ENCODE assay signal across 1 cellular context in the genomic region with DNA sequence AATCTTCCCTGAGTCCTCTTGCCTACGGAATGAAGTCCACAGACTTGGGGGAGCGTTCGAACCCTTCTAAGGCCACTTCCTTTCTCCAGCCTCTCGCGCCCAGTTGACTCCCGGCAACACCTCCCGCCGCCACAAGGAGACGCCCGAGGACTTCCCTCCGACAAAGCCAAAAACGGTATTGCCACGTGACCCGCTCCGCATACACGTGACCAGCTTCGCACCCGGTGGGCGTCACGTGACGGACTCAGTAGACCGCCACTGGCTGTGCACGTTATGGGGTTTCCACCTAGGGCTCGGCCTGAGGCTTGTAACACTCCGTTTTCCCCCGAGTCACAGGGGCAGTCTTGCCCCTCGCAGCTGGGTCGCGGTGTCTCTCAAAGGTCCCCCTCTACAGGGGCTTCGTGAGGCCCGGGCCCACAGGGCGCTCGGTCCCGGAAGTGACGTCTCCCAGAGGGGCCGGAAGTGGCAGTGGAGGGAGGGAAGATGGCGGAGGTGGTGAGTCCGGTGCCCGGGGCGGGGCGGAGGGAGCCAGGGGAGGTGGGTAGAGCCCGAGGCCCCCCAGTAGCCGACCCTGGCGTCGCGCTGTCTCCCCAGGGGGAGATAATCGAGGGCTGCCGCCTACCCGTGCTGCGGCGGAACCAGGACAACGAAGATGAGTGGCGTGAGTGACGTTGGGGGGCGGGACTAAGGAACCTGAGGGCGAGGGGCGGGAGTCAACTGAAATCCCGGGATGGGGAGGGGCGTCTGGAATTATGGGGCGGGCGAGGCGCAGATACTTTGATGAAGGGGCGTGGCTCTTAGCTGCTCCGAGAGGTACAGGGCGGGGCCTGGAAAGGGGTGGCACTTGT.
TF ChIP-seq lines count a peak whose summit lies in the region.

Gene KAT5, plus strand, starts transcription at position 468 of the 848 bp plus-strand sequence. Its CDS starts 16 bp downstream, at position 484.

TF ChIP-seq in HepG2, 621 proteins besides CTCF, POLR2A, EP300 and RAD21 (continued from another document and continues in another):
- TF ChIP-seq ZNF776 (CRISPR knock-in tag; IDR thresholded peaks at IDR 0.05) (peak; percentile 97), MAF1 (CRISPR knock-in tag; IDR thresholded peaks at IDR 0.05; ENCODE audit: borderline replicate concordance) (no peak; the same call in 1 of the 2 replicates), ZNF605 (CRISPR knock-in tag; IDR thresholded peaks at IDR 0.05) (peak; percentile 99), RFX3 (CRISPR knock-in tag; IDR thresholded peaks at IDR 0.05) (0 out of 2 replicates have a peak, but pooled peaks have one; percentile 33), FOXJ3 (CRISPR knock-in tag; IDR thresholded peaks at IDR 0.05; ENCODE audit: borderline replicate concordance) (no peak), ZNF296 (CRISPR knock-in tag; conservative IDR thresholded peaks at IDR 0.05) (no peak), ZKSCAN5 (CRISPR knock-in tag; IDR thresholded peaks at IDR 0.05) (no peak; the same call in 1 of the 2 replicates), TOE1 (CRISPR knock-in tag; IDR thresholded peaks at IDR 0.05) (peak; percentile 97), ZFP41 (CRISPR knock-in tag; IDR thresholded peaks at IDR 0.05; ENCODE audit: borderline replicate concordance) (peak; percentile 96; the same call in 1 of the 2 replicates), ZKSCAN8 (CRISPR knock-in tag; IDR thresholded peaks at IDR 0.05; ENCODE audit: borderline replicate concordance) (peak; percentile 74; the same call in 1 of the 2 replicates), TBP (CRISPR knock-in tag; IDR thresholded peaks at IDR 0.05) (no peak), PPARG (CRISPR knock-in tag; conservative IDR thresholded peaks at IDR 0.05) (peak; percentile 73), ZNF207 (IDR thresholded peaks at IDR 0.05; ENCODE audit: borderline replicate concordance) (0 out of 2 replicates have a peak, but pooled peaks have one; percentile 52), ZNF446 (CRISPR knock-in tag; IDR thresholded peaks at IDR 0.05) (peak; percentile 73), CENPT (CRISPR knock-in tag; IDR thresholded peaks at IDR 0.05; ENCODE audit: low read depth) (0 out of 2 replicates have a peak, but pooled peaks have one; percentile 39), ONECUT2 (CRISPR knock-in tag; IDR thresholded peaks at IDR 0.05) (no peak), ZNF230 (CRISPR knock-in tag; IDR thresholded peaks at IDR 0.05) (no peak; the same call in 1 of the 2 replicates), SRSF4 (IDR thresholded peaks at IDR 0.05; ENCODE audit: low read depth, low read length, poor library complexity, severe bottlenecking) (no peak), PAF1 (CRISPR knock-in tag; IDR thresholded peaks at IDR 0.05) (no peak), MXD4 (CRISPR knock-in tag; IDR thresholded peaks at IDR 0.05) (peak; percentile 95), FLYWCH1 (CRISPR knock-in tag; IDR thresholded peaks at IDR 0.05) (0 out of 2 replicates have a peak, but pooled peaks have one; percentile 59), ZNF234 (CRISPR knock-in tag; conservative IDR thresholded peaks at IDR 0.05) (peak; percentile 56; the same call in 1 of the 2 replicates), ZNF451 (CRISPR knock-in tag; IDR thresholded peaks at IDR 0.05) (peak; percentile 98), ZBTB8A (CRISPR knock-in tag; IDR thresholded peaks at IDR 0.05; ENCODE audit: borderline replicate concordance, low read depth) (peak; percentile 91; the same call in 1 of the 2 replicates), ZMYM4 (CRISPR knock-in tag; IDR thresholded peaks at IDR 0.05) (peak; percentile 95), FOXA1 (IDR thresholded peaks at IDR 0.05) (no peak), FOXA1 (CRISPR knock-in tag; IDR thresholded peaks at IDR 0.05) (peak; percentile 15; the same call in 1 of the 2 replicates), TRAFD1 (CRISPR knock-in tag; IDR thresholded peaks at IDR 0.05; ENCODE audit: borderline replicate concordance) (peak; percentile 93; the same call in 1 of the 2 replicates), YEATS2 (CRISPR knock-in tag; IDR thresholded peaks at IDR 0.05; ENCODE audit: borderline replicate concordance) (peak; percentile 97), ISL2 (CRISPR knock-in tag; IDR thresholded peaks at IDR 0.05) (peak; percentile 74), ZNF160 (CRISPR knock-in tag; IDR thresholded peaks at IDR 0.05) (peak; percentile 95), ZFP82 (CRISPR knock-in tag; IDR thresholded peaks at IDR 0.05; ENCODE audit: borderline replicate concordance) (peak; percentile 96), SIN3A (IDR thresholded peaks at IDR 0.05; ENCODE audit: borderline replicate concordance, low read depth, low read length) (no peak), ZNF224 (CRISPR knock-in tag; IDR thresholded peaks at IDR 0.05) (peak; percentile 89; the same call in 1 of the 2 replicates), RBAK (CRISPR knock-in tag; IDR thresholded peaks at IDR 0.05) (no peak), ZNF501 (CRISPR knock-in tag; IDR thresholded peaks at IDR 0.05) (peak; percentile 99), YY1 (IDR thresholded peaks at IDR 0.05; ENCODE audit: insufficient read depth, insufficient replicate concordance, low read depth, low read length) (peak; percentile 96), ZNF777 (CRISPR knock-in tag; IDR thresholded peaks at IDR 0.05) (peak; percentile 57; the same call in 1 of the 2 replicates), ZNF839 (CRISPR knock-in tag; IDR thresholded peaks at IDR 0.05; ENCODE audit: borderline replicate concordance) (peak; percentile 87), ZNF557 (CRISPR knock-in tag; IDR thresholded peaks at IDR 0.05) (no peak), PITX1 (CRISPR knock-in tag; IDR thresholded peaks at IDR 0.05) (peak; percentile 83), FOSL1 (CRISPR knock-in tag; IDR thresholded peaks at IDR 0.05; ENCODE audit: borderline replicate concordance) (no peak), ZNF282 (IDR thresholded peaks at IDR 0.05; ENCODE audit: partially characterized antibody) (no peak), RFX5 (IDR thresholded peaks at IDR 0.05; ENCODE audit: low read depth, low read length) (no peak), ARHGAP35 (CRISPR knock-in tag; IDR thresholded peaks at IDR 0.05; ENCODE audit: borderline replicate concordance) (peak; percentile 98), ZFP90 (CRISPR knock-in tag; IDR thresholded peaks at IDR 0.05; ENCODE audit: borderline replicate concordance) (peak; percentile 90; the same call in 1 of the 2 replicates), RERE (CRISPR knock-in tag; IDR thresholded peaks at IDR 0.05; ENCODE audit: low read depth) (no peak), ZC3H13 (CRISPR knock-in tag; IDR thresholded peaks at IDR 0.05) (peak; percentile 88), PRDM10 (CRISPR knock-in tag; IDR thresholded peaks at IDR 0.05; ENCODE audit: low read depth) (0 out of 2 replicates have a peak, but pooled peaks have one; percentile 59)
- TF ChIP-seq, protein P1, sequence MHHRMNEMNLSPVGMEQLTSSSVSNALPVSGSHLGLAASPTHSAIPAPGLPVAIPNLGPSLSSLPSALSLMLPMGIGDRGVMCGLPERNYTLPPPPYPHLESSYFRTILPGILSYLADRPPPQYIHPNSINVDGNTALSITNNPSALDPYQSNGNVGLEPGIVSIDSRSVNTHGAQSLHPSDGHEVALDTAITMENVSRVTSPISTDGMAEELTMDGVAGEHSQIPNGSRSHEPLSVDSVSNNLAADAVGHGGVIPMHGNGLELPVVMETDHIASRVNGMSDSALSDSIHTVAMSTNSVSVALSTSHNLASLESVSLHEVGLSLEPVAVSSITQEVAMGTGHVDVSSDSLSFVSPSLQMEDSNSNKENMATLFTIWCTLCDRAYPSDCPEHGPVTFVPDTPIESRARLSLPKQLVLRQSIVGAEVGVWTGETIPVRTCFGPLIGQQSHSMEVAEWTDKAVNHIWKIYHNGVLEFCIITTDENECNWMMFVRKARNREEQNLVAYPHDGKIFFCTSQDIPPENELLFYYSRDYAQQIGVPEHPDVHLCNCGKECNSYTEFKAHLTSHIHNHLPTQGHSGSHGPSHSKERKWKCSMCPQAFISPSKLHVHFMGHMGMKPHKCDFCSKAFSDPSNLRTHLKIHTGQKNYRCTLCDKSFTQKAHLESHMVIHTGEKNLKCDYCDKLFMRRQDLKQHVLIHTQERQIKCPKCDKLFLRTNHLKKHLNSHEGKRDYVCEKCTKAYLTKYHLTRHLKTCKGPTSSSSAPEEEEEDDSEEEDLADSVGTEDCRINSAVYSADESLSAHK (CRISPR knock-in tag; IDR thresholded peaks at IDR 0.05; ENCODE audit: borderline replicate concordance) = no peak
- TF ChIP-seq, protein P2, sequence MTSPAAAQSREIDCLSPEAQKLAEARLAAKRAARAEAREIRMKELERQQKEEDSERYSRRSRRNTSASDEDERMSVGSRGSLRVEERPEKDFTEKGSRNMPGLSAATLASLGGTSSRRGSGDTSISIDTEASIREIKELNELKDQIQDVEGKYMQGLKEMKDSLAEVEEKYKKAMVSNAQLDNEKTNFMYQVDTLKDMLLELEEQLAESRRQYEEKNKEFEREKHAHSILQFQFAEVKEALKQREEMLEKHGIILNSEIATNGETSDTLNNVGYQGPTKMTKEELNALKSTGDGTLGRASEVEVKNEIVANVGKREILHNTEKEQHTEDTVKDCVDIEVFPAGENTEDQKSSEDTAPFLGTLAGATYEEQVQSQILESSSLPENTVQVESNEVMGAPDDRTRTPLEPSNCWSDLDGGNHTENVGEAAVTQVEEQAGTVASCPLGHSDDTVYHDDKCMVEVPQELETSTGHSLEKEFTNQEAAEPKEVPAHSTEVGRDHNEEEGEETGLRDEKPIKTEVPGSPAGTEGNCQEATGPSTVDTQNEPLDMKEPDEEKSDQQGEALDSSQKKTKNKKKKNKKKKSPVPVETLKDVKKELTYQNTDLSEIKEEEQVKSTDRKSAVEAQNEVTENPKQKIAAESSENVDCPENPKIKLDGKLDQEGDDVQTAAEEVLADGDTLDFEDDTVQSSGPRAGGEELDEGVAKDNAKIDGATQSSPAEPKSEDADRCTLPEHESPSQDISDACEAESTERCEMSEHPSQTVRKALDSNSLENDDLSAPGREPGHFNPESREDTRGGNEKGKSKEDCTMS (CRISPR knock-in tag; conservative IDR thresholded peaks at IDR 0.05) = no peak
